ENCODE assay signal across 1 cellular context in the genomic region with DNA sequence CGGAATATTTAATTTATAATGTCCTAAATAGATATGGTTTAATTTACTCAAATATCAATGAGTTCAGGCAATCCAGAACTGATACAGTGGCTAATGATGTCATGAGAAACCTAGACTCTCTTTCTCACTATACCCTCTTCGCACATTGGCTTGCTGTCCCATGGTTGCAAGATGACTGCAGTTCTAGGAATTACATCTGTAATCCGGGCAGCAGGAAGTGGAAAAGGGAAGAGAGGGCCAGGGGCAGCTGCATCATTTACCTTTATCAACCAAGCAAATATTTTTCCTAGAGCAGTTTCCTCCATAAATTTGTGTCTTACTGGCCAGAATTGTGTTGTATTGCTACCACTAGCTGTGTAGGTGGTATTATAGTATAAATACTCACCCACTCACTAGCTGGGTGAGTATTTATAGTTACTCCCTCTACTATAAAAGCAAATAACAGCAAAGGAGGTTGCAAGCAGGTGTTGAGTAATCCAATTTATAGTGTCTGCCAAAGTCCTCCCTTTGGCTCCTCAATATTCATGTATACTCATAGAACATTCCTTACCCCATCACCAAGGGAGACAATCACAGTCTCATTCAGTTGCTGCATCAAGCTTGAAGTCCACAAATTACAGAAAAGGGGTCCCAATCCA.
TF ChIP-seq lines count a peak whose summit lies in the region.

No MANE protein-coding gene starts in this region.

TF ChIP-seq in WTC11, 78 proteins besides CTCF, POLR2A, EP300 and RAD21 (continued from another document):
- TF ChIP-seq, protein P1, sequence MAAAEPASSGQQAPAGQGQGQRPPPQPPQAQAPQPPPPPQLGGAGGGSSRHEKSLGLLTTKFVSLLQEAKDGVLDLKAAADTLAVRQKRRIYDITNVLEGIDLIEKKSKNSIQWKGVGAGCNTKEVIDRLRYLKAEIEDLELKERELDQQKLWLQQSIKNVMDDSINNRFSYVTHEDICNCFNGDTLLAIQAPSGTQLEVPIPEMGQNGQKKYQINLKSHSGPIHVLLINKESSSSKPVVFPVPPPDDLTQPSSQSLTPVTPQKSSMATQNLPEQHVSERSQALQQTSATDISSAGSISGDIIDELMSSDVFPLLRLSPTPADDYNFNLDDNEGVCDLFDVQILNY (CRISPR knock-in tag; IDR thresholded peaks at IDR 0.05), result no peak
- TF ChIP-seq, protein P2, sequence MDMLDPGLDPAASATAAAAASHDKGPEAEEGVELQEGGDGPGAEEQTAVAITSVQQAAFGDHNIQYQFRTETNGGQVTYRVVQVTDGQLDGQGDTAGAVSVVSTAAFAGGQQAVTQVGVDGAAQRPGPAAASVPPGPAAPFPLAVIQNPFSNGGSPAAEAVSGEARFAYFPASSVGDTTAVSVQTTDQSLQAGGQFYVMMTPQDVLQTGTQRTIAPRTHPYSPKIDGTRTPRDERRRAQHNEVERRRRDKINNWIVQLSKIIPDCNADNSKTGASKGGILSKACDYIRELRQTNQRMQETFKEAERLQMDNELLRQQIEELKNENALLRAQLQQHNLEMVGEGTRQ (CRISPR knock-in tag; IDR thresholded peaks at IDR 0.05), result no peak
- TF ChIP-seq ZNF396 (CRISPR knock-in tag; IDR thresholded peaks at IDR 0.05; ENCODE audit: borderline replicate concordance) (no peak), ATF1 (CRISPR knock-in tag; IDR thresholded peaks at IDR 0.05) (no peak), MXD4 (CRISPR knock-in tag; IDR thresholded peaks at IDR 0.05; ENCODE audit: borderline replicate concordance) (no peak), JUN (CRISPR knock-in tag; IDR thresholded peaks at IDR 0.05) (no peak), NFYB (CRISPR knock-in tag; conservative IDR thresholded peaks at IDR 0.05; ENCODE audit: low read depth) (no peak), ESRRA (CRISPR knock-in tag; IDR thresholded peaks at IDR 0.05; ENCODE audit: borderline replicate concordance) (no peak), ZBTB21 (CRISPR knock-in tag; IDR thresholded peaks at IDR 0.05; ENCODE audit: borderline replicate concordance) (no peak)
- TF ChIP-seq, protein P3, sequence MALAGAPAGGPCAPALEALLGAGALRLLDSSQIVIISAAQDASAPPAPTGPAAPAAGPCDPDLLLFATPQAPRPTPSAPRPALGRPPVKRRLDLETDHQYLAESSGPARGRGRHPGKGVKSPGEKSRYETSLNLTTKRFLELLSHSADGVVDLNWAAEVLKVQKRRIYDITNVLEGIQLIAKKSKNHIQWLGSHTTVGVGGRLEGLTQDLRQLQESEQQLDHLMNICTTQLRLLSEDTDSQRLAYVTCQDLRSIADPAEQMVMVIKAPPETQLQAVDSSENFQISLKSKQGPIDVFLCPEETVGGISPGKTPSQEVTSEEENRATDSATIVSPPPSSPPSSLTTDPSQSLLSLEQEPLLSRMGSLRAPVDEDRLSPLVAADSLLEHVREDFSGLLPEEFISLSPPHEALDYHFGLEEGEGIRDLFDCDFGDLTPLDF (CRISPR knock-in tag; IDR thresholded peaks at IDR 0.05), result no peak
- TF ChIP-seq, protein P4, sequence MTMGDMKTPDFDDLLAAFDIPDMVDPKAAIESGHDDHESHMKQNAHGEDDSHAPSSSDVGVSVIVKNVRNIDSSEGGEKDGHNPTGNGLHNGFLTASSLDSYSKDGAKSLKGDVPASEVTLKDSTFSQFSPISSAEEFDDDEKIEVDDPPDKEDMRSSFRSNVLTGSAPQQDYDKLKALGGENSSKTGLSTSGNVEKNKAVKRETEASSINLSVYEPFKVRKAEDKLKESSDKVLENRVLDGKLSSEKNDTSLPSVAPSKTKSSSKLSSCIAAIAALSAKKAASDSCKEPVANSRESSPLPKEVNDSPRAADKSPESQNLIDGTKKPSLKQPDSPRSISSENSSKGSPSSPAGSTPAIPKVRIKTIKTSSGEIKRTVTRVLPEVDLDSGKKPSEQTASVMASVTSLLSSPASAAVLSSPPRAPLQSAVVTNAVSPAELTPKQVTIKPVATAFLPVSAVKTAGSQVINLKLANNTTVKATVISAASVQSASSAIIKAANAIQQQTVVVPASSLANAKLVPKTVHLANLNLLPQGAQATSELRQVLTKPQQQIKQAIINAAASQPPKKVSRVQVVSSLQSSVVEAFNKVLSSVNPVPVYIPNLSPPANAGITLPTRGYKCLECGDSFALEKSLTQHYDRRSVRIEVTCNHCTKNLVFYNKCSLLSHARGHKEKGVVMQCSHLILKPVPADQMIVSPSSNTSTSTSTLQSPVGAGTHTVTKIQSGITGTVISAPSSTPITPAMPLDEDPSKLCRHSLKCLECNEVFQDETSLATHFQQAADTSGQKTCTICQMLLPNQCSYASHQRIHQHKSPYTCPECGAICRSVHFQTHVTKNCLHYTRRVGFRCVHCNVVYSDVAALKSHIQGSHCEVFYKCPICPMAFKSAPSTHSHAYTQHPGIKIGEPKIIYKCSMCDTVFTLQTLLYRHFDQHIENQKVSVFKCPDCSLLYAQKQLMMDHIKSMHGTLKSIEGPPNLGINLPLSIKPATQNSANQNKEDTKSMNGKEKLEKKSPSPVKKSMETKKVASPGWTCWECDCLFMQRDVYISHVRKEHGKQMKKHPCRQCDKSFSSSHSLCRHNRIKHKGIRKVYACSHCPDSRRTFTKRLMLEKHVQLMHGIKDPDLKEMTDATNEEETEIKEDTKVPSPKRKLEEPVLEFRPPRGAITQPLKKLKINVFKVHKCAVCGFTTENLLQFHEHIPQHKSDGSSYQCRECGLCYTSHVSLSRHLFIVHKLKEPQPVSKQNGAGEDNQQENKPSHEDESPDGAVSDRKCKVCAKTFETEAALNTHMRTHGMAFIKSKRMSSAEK (CRISPR knock-in tag; IDR thresholded peaks at IDR 0.05; ENCODE audit: borderline replicate concordance), result no peak
- TF ChIP-seq, protein P5, sequence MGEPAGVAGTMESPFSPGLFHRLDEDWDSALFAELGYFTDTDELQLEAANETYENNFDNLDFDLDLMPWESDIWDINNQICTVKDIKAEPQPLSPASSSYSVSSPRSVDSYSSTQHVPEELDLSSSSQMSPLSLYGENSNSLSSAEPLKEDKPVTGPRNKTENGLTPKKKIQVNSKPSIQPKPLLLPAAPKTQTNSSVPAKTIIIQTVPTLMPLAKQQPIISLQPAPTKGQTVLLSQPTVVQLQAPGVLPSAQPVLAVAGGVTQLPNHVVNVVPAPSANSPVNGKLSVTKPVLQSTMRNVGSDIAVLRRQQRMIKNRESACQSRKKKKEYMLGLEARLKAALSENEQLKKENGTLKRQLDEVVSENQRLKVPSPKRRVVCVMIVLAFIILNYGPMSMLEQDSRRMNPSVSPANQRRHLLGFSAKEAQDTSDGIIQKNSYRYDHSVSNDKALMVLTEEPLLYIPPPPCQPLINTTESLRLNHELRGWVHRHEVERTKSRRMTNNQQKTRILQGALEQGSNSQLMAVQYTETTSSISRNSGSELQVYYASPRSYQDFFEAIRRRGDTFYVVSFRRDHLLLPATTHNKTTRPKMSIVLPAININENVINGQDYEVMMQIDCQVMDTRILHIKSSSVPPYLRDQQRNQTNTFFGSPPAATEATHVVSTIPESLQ (CRISPR knock-in tag; IDR thresholded peaks at IDR 0.05), result no peak
- TF ChIP-seq, protein P6, sequence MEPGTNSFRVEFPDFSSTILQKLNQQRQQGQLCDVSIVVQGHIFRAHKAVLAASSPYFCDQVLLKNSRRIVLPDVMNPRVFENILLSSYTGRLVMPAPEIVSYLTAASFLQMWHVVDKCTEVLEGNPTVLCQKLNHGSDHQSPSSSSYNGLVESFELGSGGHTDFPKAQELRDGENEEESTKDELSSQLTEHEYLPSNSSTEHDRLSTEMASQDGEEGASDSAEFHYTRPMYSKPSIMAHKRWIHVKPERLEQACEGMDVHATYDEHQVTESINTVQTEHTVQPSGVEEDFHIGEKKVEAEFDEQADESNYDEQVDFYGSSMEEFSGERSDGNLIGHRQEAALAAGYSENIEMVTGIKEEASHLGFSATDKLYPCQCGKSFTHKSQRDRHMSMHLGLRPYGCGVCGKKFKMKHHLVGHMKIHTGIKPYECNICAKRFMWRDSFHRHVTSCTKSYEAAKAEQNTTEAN (CRISPR knock-in tag; IDR thresholded peaks at IDR 0.05), result no peak
